Comparison of ENCODE assay signal across 8 cellular contexts in the genomic region with DNA sequence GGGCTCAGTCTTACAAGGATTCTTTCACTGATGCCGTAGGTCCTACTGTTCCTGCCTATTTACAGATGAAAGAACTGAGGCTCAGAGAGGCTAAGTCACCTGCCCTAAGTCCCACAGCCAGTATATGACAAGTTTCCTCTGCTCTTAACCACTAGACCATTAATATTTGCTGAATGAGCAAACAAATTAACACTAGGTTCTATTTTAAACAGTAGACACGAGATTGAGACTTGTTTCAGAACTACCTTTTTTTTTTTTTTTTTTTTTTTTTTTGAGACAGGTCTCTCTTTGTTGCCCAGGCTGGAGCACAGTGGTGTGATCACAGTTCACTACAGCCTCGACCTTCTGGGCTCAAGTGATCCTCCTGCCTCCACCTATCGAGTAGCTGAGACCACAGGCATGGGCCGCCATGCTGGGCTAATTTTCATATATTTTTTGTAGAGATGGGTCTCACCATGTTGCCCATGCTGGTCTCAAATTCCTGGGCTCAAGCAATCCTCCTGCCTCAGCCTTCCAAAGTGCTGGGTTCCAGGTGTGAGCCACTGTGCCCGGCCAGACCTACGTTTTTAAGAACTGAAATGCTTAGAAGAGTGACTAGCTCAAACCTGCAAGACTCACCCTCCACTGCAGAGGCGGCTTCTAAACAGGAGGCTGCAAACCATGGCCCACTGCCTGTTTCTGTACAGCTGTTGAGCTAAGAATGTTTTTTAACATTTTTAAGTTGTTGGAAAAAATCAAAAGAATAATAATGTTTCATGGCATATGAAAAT. TPM values are rescaled to one million over a fixed set of nuclear protein-coding genes. Genes with fewer than 3 reads are reported as not detected.
DNase-seq lines count a peak whose midpoint lies in the region; ATAC-seq and TF ChIP-seq lines count a peak whose summit lies in the region.
"Had no signal": no experiment of that assay in that cellular context is flagged by ENCODE, and none has a peak within 500 bp of the region (broad histone marks: within the 10 kb centered on the region; RNA-seq: fewer than 3 reads in every experiment).

No MANE protein-coding gene starts in this region.

- H3K27me3 Mint-ChIP-seq in WTC11 (ENCODE audit: low read depth): no peaks in the 10 kb centered on the region; the same call in 1 of the 2 replicates

- H3K36me3 Mint-ChIP-seq in WTC11: no peaks in the 10 kb centered on the region

- H3K27ac Mint-ChIP-seq in WTC11: no peak overlapping the region

- H3K4me3 Mint-ChIP-seq in WTC11: no peak overlapping the region

- ATAC-seq in GM18519 (IDR thresholded peaks at IDR 0.05; ENCODE audit: low FRiP score, unreplicated experiment) (peak; percentile 54), GM21515 (IDR thresholded peaks at IDR 0.05; ENCODE audit: unreplicated experiment) (peak; percentile 45), HG03342 (IDR thresholded peaks at IDR 0.05; ENCODE audit: unreplicated experiment) (peak; percentile 62), WTC11 (no peak)

- CTCF ChIA-PET in WTC11 (lab: Charles Lee): interaction anchor here (1.1 kb wide), 1 partner anchor 142 kb away, joined by 3 read pairs; no protein-coding TSS in a partner anchor

- H3K9me3 Mint-ChIP-seq in WTC11: no peaks in the 10 kb centered on the region

- H3K4me1 Mint-ChIP-seq in WTC11: no peaks in the 10 kb centered on the region

- POLR2A ChIA-PET in WTC11 (lab: Charles Lee): no interaction called here

- no peak for TF ChIP-seq CTCF in WTC11 (IDR thresholded peaks at IDR 0.05)

- DNase-seq in occipital lobe (lab: John Stamatoyannopoulos, UW): peak; percentile 20
- no peak for DNase-seq in WTC11 (ENCODE audit: low spot score)
- DNase-seq in SIG-M5 treated with dmso at 0.1 percent for 504 hours (lab: John Stamatoyannopoulos, UW; ENCODE audit: unreplicated experiment): no peak
- no peak for DNase-seq in GF-D8 (lab: John Stamatoyannopoulos, UW)
- DNase-seq: KG1 had no signal

TF ChIP-seq in WTC11, 78 proteins besides CTCF, POLR2A, EP300 and RAD21:
- TF ChIP-seq ZNF121 (CRISPR knock-in tag; IDR thresholded peaks at IDR 0.05) (no peak), TCF7 (CRISPR knock-in tag; IDR thresholded peaks at IDR 0.05; ENCODE audit: low read depth) (no peak), MXD4 (CRISPR knock-in tag; IDR thresholded peaks at IDR 0.05; ENCODE audit: borderline replicate concordance) (no peak), FOXP1 (CRISPR knock-in tag; IDR thresholded peaks at IDR 0.05; ENCODE audit: borderline replicate concordance) (no peak), GTF2I (CRISPR knock-in tag; conservative IDR thresholded peaks at IDR 0.05) (no peak), NR3C1 (CRISPR knock-in tag; conservative IDR thresholded peaks at IDR 0.05; ENCODE audit: low read depth) (no peak), NFYB (CRISPR knock-in tag; conservative IDR thresholded peaks at IDR 0.05; ENCODE audit: low read depth) (no peak), ZNF263 (CRISPR knock-in tag; IDR thresholded peaks at IDR 0.05; ENCODE audit: low read depth) (no peak), ZNF138 (CRISPR knock-in tag; conservative IDR thresholded peaks at IDR 0.05) (no peak), PREB (CRISPR knock-in tag; IDR thresholded peaks at IDR 0.05; ENCODE audit: borderline replicate concordance) (no peak)
- TF ChIP-seq, protein P1, sequence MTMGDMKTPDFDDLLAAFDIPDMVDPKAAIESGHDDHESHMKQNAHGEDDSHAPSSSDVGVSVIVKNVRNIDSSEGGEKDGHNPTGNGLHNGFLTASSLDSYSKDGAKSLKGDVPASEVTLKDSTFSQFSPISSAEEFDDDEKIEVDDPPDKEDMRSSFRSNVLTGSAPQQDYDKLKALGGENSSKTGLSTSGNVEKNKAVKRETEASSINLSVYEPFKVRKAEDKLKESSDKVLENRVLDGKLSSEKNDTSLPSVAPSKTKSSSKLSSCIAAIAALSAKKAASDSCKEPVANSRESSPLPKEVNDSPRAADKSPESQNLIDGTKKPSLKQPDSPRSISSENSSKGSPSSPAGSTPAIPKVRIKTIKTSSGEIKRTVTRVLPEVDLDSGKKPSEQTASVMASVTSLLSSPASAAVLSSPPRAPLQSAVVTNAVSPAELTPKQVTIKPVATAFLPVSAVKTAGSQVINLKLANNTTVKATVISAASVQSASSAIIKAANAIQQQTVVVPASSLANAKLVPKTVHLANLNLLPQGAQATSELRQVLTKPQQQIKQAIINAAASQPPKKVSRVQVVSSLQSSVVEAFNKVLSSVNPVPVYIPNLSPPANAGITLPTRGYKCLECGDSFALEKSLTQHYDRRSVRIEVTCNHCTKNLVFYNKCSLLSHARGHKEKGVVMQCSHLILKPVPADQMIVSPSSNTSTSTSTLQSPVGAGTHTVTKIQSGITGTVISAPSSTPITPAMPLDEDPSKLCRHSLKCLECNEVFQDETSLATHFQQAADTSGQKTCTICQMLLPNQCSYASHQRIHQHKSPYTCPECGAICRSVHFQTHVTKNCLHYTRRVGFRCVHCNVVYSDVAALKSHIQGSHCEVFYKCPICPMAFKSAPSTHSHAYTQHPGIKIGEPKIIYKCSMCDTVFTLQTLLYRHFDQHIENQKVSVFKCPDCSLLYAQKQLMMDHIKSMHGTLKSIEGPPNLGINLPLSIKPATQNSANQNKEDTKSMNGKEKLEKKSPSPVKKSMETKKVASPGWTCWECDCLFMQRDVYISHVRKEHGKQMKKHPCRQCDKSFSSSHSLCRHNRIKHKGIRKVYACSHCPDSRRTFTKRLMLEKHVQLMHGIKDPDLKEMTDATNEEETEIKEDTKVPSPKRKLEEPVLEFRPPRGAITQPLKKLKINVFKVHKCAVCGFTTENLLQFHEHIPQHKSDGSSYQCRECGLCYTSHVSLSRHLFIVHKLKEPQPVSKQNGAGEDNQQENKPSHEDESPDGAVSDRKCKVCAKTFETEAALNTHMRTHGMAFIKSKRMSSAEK (CRISPR knock-in tag; IDR thresholded peaks at IDR 0.05; ENCODE audit: borderline replicate concordance): no peak
- TF ChIP-seq, protein P2, sequence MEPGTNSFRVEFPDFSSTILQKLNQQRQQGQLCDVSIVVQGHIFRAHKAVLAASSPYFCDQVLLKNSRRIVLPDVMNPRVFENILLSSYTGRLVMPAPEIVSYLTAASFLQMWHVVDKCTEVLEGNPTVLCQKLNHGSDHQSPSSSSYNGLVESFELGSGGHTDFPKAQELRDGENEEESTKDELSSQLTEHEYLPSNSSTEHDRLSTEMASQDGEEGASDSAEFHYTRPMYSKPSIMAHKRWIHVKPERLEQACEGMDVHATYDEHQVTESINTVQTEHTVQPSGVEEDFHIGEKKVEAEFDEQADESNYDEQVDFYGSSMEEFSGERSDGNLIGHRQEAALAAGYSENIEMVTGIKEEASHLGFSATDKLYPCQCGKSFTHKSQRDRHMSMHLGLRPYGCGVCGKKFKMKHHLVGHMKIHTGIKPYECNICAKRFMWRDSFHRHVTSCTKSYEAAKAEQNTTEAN (CRISPR knock-in tag; IDR thresholded peaks at IDR 0.05): no peak

RNA-seq across cellular contexts. Expression of gene SYNE3, which starts 12.9 kb away (rescaled TPM):
- total RNA-seq in occipital lobe (2.2 TPM), WTC11 (2021) (0.21 to 0.34 TPM (median 0.24 TPM) in 3 replicates)

RNA-seq across cellular contexts. Expression of gene GLRX5, which starts 31.3 kb away (rescaled TPM):
- 28.7 TPM for total RNA-seq in occipital lobe
- 72.8 to 78.3 TPM (median 76.2 TPM) in 3 replicates for total RNA-seq in WTC11 (2021)
